ENCODE assay signal across 8 cellular contexts in genomic region chr6:37169458-37170272, GRCh38. TPM values are rescaled to one million over a fixed set of nuclear protein-coding genes. Genes with fewer than 3 reads are reported as not detected.
DNase-seq lines count a peak whose midpoint lies in the region; ATAC-seq and TF ChIP-seq lines count a peak whose summit lies in the region.

Gene PIM1, plus strand, starts transcription at chr6:37170152. Its CDS starts 424 bp downstream, at chr6:37170576.

- H3K27me3 ChIP-seq in kidney epithelial cell (ENCODE audit: control insufficient read depth, insufficient read depth, low read length): no peaks in the 10 kb centered on the region

- peak; percentile 96 for DNase-seq in AG09319 (ENCODE audit: extremely low read depth, low read depth)
- peak; percentile 98 for DNase-seq in NCI-H510A treated with DMSO at 0.1 percent for 48 hours (lab: John Stamatoyannopoulos, UW)
- DNase-seq in activated CD4-positive, alpha-beta T cell treated with anti-CD3 and anti-CD28 coated beads for 24 hours (ENCODE audit: low read depth in 2 of 2): peak; percentile 99 to 100
- DNase-seq in cerebellum (ENCODE audit: low spot score): peak; percentile 100
- DNase-seq in kidney epithelial cell (ENCODE audit: low read depth): peak; percentile 73
- peak; percentile 100 for DNase-seq in stimulated activated CD4-positive, alpha-beta T cell treated with anti-CD3 and anti-CD28 coated beads, Interleukin-15, amount 100 ng/mL, for 24 hours

- H3K4me3 ChIP-seq in kidney epithelial cell (ENCODE audit: low read depth, low read length): peak within 1 kb of the TSS; percentile 98

- peaks cover 6% of the 10 kb centered on the region for H3K36me3 ChIP-seq in kidney epithelial cell (ENCODE audit: control insufficient read depth, insufficient read depth, low read length)

- TF ChIP-seq CTCF in AG09319 (IDR thresholded peaks at IDR 0.05; ENCODE audit: low read depth, low read length): no peak
- TF ChIP-seq CTCF in kidney epithelial cell (IDR thresholded peaks at IDR 0.05; ENCODE audit: insufficient read depth, low read length, poor library complexity, severe bottlenecking): no peak

- ATAC-seq in GM19035 (IDR thresholded peaks at IDR 0.05; ENCODE audit: unreplicated experiment): peak; percentile 61
- peak; percentile 29 for ATAC-seq in HG03378 (IDR thresholded peaks at IDR 0.05; ENCODE audit: unreplicated experiment)

RNA-seq across cellular contexts. Expression of gene PIM1, which starts in this region (rescaled TPM):
- total RNA-seq in cerebellum: 10.6 TPM
- total RNA-seq in kidney epithelial cell: 18.2 and 19.5 TPM in 2 replicates

Comparison
In these comparisons a context has a peak if more than half of its experiments do, and no peak if none do; other contexts are left out.
1. Peak in every context shown above with its lines: DNase-seq, ATAC-seq and H3K4me3 ChIP-seq.